In genomic region chr12:99387661-99388060, GRCh38 we compare ENCODE assay signal across 16 cellular contexts.
A peak's percentile ranks its signal among the peaks of the same experiment; 100 is the strongest.
DNase-seq lines count a peak whose midpoint lies in the region; ATAC-seq, FAIRE-seq and TF ChIP-seq lines count a peak whose summit lies in the region.
"Had no signal": no experiment of that assay in that cellular context is flagged by ENCODE, and none has a peak within 500 bp of the region (broad histone marks: within the 10 kb centered on the region; RNA-seq: fewer than 3 reads in every experiment).

No MANE protein-coding gene starts in this region.

- H2AFZ ChIP-seq in OCI-LY1 (ENCODE audit: low read length) (no peak overlapping the region), astrocyte (ENCODE audit: low read depth, low read length) (no peak overlapping the region), smooth muscle cell (ENCODE audit: low read depth) (peak overlapping the region; percentile 54)
- H2AFZ ChIP-seq: GM23248 had no signal

- H3K4me1 Mint-ChIP-seq in astrocyte (ENCODE audit: low read depth, unreplicated experiment): no peaks in the 10 kb centered on the region
- no peaks in the 10 kb centered on the region for H3K4me1 Mint-ChIP-seq in activated T-helper 17 cell treated with anti-CD3 and anti-CD28 coated beads, Interleukin-2, amount 50 U/mL, for 72 hours
- H3K4me1 Mint-ChIP-seq in activated T-cell treated with anti-CD3 and anti-CD28 coated beads, Interleukin-2, amount 50 U/mL, for 4 hours (ENCODE audit: low read depth): no peaks in the 10 kb centered on the region
- H3K4me1 Mint-ChIP-seq in activated CD4-positive, alpha-beta T cell treated with anti-CD3 and anti-CD28 coated beads, Interleukin-2, amount 10 ng/mL, durations not matched to agents 24 days and 14 days: no peaks in the 10 kb centered on the region
- H3K4me1 Mint-ChIP-seq: B cell; CD4-positive, alpha-beta memory T cell had no signal

- H4K20me1 ChIP-seq in OCI-LY1 (ENCODE audit: insufficient read depth, low read length): no peaks in the 10 kb centered on the region
- no peaks in the 10 kb centered on the region for H4K20me1 ChIP-seq in astrocyte (ENCODE audit: insufficient read depth, low read length)
- H4K20me1 ChIP-seq in smooth muscle cell (ENCODE audit: low read depth): no peaks in the 10 kb centered on the region

- peak overlapping the region; percentile 3 for H3K27ac ChIP-seq in OCI-LY1 (ENCODE audit: low read depth, low read length, poor library complexity, severe bottlenecking)
- H3K27ac ChIP-seq in astrocyte (ENCODE audit: low read depth, low read length): no peak overlapping the region
- H3K27ac ChIP-seq in smooth muscle cell (ENCODE audit: low read depth): no peak overlapping the region
- H3K27ac ChIP-seq: C4-2B, GM23248 had no signal

- H3K9me2 ChIP-seq in OCI-LY1 (ENCODE audit: low read depth, low read length): no peaks in the 10 kb centered on the region

- no peaks in the 10 kb centered on the region for H3K36me3 Mint-ChIP-seq in astrocyte (ENCODE audit: low read depth, unreplicated experiment)
- no peaks in the 10 kb centered on the region for H3K36me3 Mint-ChIP-seq in activated T-helper 17 cell treated with anti-CD3 and anti-CD28 coated beads, Interleukin-2, amount 50 U/mL, for 72 hours (ENCODE audit: low read depth)
- no peaks in the 10 kb centered on the region for H3K36me3 Mint-ChIP-seq in activated T-cell treated with anti-CD3 and anti-CD28 coated beads, Interleukin-2, amount 50 U/mL, for 4 hours (ENCODE audit: insufficient read depth)
- no peaks in the 10 kb centered on the region for H3K36me3 Mint-ChIP-seq in activated CD4-positive, alpha-beta T cell treated with anti-CD3 and anti-CD28 coated beads, Interleukin-2, amount 10 ng/mL, durations not matched to agents 24 days and 14 days (ENCODE audit: low read depth)
- H3K36me3 Mint-ChIP-seq: CD4-positive, alpha-beta memory T cell had no signal

- H3K4me3 ChIP-seq in AG10803 (ENCODE audit: low read length) (no peak overlapping the region), OCI-LY1 (ENCODE audit: low read depth, low read length, poor library complexity, severe bottlenecking) (no peak overlapping the region), astrocyte (ENCODE audit: insufficient read depth, low read depth, low read length) (no peak overlapping the region), smooth muscle cell (no peak overlapping the region)
- H3K4me3 ChIP-seq: GM23248 had no signal

- H3K9me3 ChIP-seq in OCI-LY1 (ENCODE audit: low read length) (no peaks in the 10 kb centered on the region), astrocyte (ENCODE audit: insufficient read depth, low read depth, low read length) (no peaks in the 10 kb centered on the region), smooth muscle cell (replicated peaks; ENCODE audit: low read depth) (no peaks in the 10 kb centered on the region)

- H3K4me1 ChIP-seq in OCI-LY1 (ENCODE audit: insufficient read depth, low read length, severe bottlenecking): peaks cover 51% of the 10 kb centered on the region
- no peaks in the 10 kb centered on the region for H3K4me1 ChIP-seq in astrocyte (ENCODE audit: insufficient read depth, low read length)
- no peaks in the 10 kb centered on the region for H3K4me1 ChIP-seq in smooth muscle cell (ENCODE audit: low read depth)

- intact Hi-C loops in activated CD4-positive, alpha-beta T cell treated with anti-CD3 and anti-CD28 coated beads, Interleukin-2, amount 10 ng/mL, durations not matched to agents 24 days and 14 days (cut with micrococcal nuclease): no loop called here

- H3K36me3 ChIP-seq in OCI-LY1 (ENCODE audit: insufficient read depth, low read length): no peaks in the 10 kb centered on the region
- H3K36me3 ChIP-seq in astrocyte (ENCODE audit: insufficient read depth, low read length): no peaks in the 10 kb centered on the region
- H3K36me3 ChIP-seq in smooth muscle cell (ENCODE audit: low read depth): no peaks in the 10 kb centered on the region

- DNase-seq in AG10803 (ENCODE audit: low read depth) (peak; percentile 3), astrocyte (ENCODE audit: low read depth) (peak; percentile 26), smooth muscle cell (lab: John Stamatoyannopoulos, UW; ENCODE audit: unreplicated experiment) (no peak)
- no peak for DNase-seq in activated T-cell treated with anti-CD3 and anti-CD28 coated beads, Interleukin-2, amount 50 U/mL, for 4 hours
- no peak for DNase-seq in activated CD4-positive, alpha-beta T cell treated with anti-CD3 and anti-CD28 coated beads, Interleukin-2, amount 10 ng/mL, durations not matched to agents 24 days and 14 days
- DNase-seq in stimulated activated CD4-positive, alpha-beta T cell treated with anti-CD3 and anti-CD28 coated beads, Interleukin-12 subunit alpha, Interleukin-12 subunit beta, amount 100 ng/mL, for 4 hours: no peak
- DNase-seq: 8988T; CD4-positive, alpha-beta memory T cell; DMS79; GDM1 had no signal

- H3K27ac Mint-ChIP-seq in astrocyte (ENCODE audit: unreplicated experiment): no peak overlapping the region
- no peak overlapping the region for H3K27ac Mint-ChIP-seq in activated T-helper 17 cell treated with anti-CD3 and anti-CD28 coated beads, Interleukin-2, amount 50 U/mL, for 72 hours
- no peak overlapping the region for H3K27ac Mint-ChIP-seq in activated CD4-positive, alpha-beta T cell treated with anti-CD3 and anti-CD28 coated beads, Interleukin-2, amount 10 ng/mL, durations not matched to agents 24 days and 14 days
- H3K27ac Mint-ChIP-seq: B cell; CD4-positive, alpha-beta memory T cell had no signal

- H3K79me2 ChIP-seq in OCI-LY1 (ENCODE audit: insufficient read depth, low read length): no peaks in the 10 kb centered on the region
- no peaks in the 10 kb centered on the region for H3K79me2 ChIP-seq in astrocyte (ENCODE audit: insufficient read depth, low read length)
- H3K79me2 ChIP-seq in smooth muscle cell (ENCODE audit: low read depth): no peaks in the 10 kb centered on the region

- H3K27me3 Mint-ChIP-seq in astrocyte (ENCODE audit: low read depth, unreplicated experiment): peaks cover 4% of the 10 kb centered on the region
- H3K27me3 Mint-ChIP-seq in activated T-helper 17 cell treated with anti-CD3 and anti-CD28 coated beads, Interleukin-2, amount 50 U/mL, for 72 hours: no peaks in the 10 kb centered on the region
- H3K27me3 Mint-ChIP-seq in activated T-cell treated with anti-CD3 and anti-CD28 coated beads, Interleukin-2, amount 50 U/mL, for 4 hours (ENCODE audit: low read depth): no peaks in the 10 kb centered on the region
- H3K27me3 Mint-ChIP-seq in activated CD4-positive, alpha-beta T cell treated with anti-CD3 and anti-CD28 coated beads, Interleukin-2, amount 10 ng/mL, durations not matched to agents 24 days and 14 days: no peaks in the 10 kb centered on the region
- H3K27me3 Mint-ChIP-seq: B cell; CD4-positive, alpha-beta memory T cell had no signal

- H3K4me2 ChIP-seq in OCI-LY1 (ENCODE audit: low read length): no peak overlapping the region
- H3K4me2 ChIP-seq in astrocyte (ENCODE audit: low read length): no peak overlapping the region
- H3K4me2 ChIP-seq in smooth muscle cell: no peak overlapping the region

- no peaks in the 10 kb centered on the region for H3F3A ChIP-seq in OCI-LY1 (ENCODE audit: insufficient read depth, low read length)
- no peaks in the 10 kb centered on the region for H3F3A ChIP-seq in smooth muscle cell (ENCODE audit: low read depth)

- no peak overlapping the region for H3K4me3 Mint-ChIP-seq in astrocyte (ENCODE audit: unreplicated experiment)
- H3K4me3 Mint-ChIP-seq in activated T-helper 17 cell treated with anti-CD3 and anti-CD28 coated beads, Interleukin-2, amount 50 U/mL, for 72 hours: no peak overlapping the region
- H3K4me3 Mint-ChIP-seq in activated T-cell treated with anti-CD3 and anti-CD28 coated beads, Interleukin-2, amount 50 U/mL, for 4 hours: no peak overlapping the region
- no peak overlapping the region for H3K4me3 Mint-ChIP-seq in activated CD4-positive, alpha-beta T cell treated with anti-CD3 and anti-CD28 coated beads, Interleukin-2, amount 10 ng/mL, durations not matched to agents 24 days and 14 days
- H3K4me3 Mint-ChIP-seq: B cell; CD4-positive, alpha-beta memory T cell had no signal

- FAIRE-seq in astrocyte (lab: Jason Lieb, UNC): no peak
- FAIRE-seq: H54 had no signal

- WGBS in smooth muscle cell (ENCODE audit: low lambda C conversion rate): 90% methylated on average over 4 of the region's 4 CpGs

- ATAC-seq in activated T-helper 17 cell treated with anti-CD3 and anti-CD28 coated beads, Interleukin-2, amount 50 U/mL, for 72 hours (replicated peaks): no peak
- no peak for ATAC-seq in activated T-cell treated with anti-CD3 and anti-CD28 coated beads, Interleukin-2, amount 50 U/mL, for 4 hours

- H3K9ac ChIP-seq in OCI-LY1 (ENCODE audit: low read length) (no peak overlapping the region), astrocyte (ENCODE audit: low read length) (no peak overlapping the region), smooth muscle cell (ENCODE audit: low read depth) (no peak overlapping the region)
- H3K9ac ChIP-seq: GM23248 had no signal

- no peak for TF ChIP-seq CTCF in AG10803 (conservative IDR thresholded peaks at IDR 0.05; ENCODE audit: low read length)
- no peak for TF ChIP-seq CTCF in OCI-LY1 (IDR thresholded peaks at IDR 0.05; ENCODE audit: low read length)
- no peak for TF ChIP-seq CTCF in astrocyte (IDR thresholded peaks at IDR 0.05; ENCODE audit: insufficient read depth, low read depth, low read length)
- no peak for TF ChIP-seq CTCF in smooth muscle cell (IDR thresholded peaks at IDR 0.05; ENCODE audit: borderline replicate concordance, insufficient read depth, poor library complexity, severe bottlenecking)

- H3K27me3 ChIP-seq in OCI-LY1 (ENCODE audit: insufficient read depth, low read length) (no peaks in the 10 kb centered on the region), astrocyte (ENCODE audit: insufficient read depth, low read length) (no peaks in the 10 kb centered on the region), smooth muscle cell (ENCODE audit: low read depth) (no peaks in the 10 kb centered on the region)

- peaks cover 2% of the 10 kb centered on the region for H3K9me3 Mint-ChIP-seq in astrocyte (ENCODE audit: unreplicated experiment)
- peaks cover 15% of the 10 kb centered on the region for H3K9me3 Mint-ChIP-seq in activated T-helper 17 cell treated with anti-CD3 and anti-CD28 coated beads, Interleukin-2, amount 50 U/mL, for 72 hours
- H3K9me3 Mint-ChIP-seq in activated T-cell treated with anti-CD3 and anti-CD28 coated beads, Interleukin-2, amount 50 U/mL, for 4 hours: no peaks in the 10 kb centered on the region
- H3K9me3 Mint-ChIP-seq in activated CD4-positive, alpha-beta T cell treated with anti-CD3 and anti-CD28 coated beads, Interleukin-2, amount 10 ng/mL, durations not matched to agents 24 days and 14 days: no peaks in the 10 kb centered on the region

Comparison
In these comparisons a context has a peak if more than half of its experiments do, and no peak if none do; other contexts are left out.
1. DNase-seq: peak in AG10803 (single experiment) and astrocyte (single experiment); none in smooth muscle cell (single experiment), activated T-cell treated with anti-CD3 and anti-CD28 coated beads, Interleukin-2, amount 50 U/mL, for 4 hours (single experiment), activated CD4-positive, alpha-beta T cell treated with anti-CD3 and anti-CD28 coated beads, Interleukin-2, amount 10 ng/mL, durations not matched to agents 24 days and 14 days (single experiment) and stimulated activated CD4-positive, alpha-beta T cell treated with anti-CD3 and anti-CD28 coated beads, Interleukin-12 subunit alpha, Interleukin-12 subunit beta, amount 100 ng/mL, for 4 hours (single experiment).